ENCODE assay signal across 13 cellular contexts in the genomic region with DNA sequence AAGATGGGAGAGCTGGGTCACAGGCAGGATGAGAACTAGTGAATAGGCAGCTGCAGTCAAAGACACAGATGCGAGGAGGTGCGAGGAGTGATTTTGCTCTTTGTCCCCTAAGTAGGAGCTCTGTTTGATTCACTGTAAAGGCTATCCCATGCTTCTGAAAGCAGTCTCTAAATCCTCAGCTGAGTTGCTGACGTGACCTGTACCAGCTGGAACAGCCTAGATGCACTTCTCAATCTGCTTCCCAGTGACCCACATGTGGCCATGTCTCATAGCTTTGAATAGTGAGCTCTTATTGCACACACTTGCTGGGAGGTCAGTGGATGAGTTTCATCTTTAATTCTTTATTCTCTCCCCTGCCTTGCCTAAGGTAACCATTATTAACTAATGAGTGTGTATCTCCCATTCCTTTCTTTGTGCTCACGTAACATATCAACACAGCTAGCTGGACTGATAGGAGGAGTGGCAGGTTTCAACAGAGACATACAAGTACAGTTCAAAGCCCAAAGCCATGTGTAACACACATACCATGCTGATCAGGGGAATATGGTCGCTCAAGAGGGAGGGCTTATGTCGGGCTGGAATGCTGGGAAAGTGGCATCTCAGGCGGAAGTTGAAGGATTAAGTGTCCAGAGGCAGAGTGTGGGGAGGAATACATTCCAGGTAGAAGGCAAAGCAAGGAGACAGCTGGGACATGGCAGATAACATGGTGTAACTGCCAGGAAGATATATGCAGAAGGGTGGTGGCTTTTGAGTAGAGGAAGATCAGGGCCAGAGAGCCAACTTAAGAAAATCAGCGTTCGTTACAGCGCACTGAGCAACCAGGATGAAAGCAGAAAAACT. TPM values are rescaled to one million over a fixed set of nuclear protein-coding genes. Genes with fewer than 3 reads are reported as not detected.
A peak's percentile ranks its signal among the peaks of the same experiment; 100 is the strongest.
DNase-seq lines count a peak whose midpoint lies in the region; ATAC-seq and TF ChIP-seq lines count a peak whose summit lies in the region.
"Had no signal": no experiment of that assay in that cellular context is flagged by ENCODE, and none has a peak within 500 bp of the region (broad histone marks: within the 10 kb centered on the region; RNA-seq: fewer than 3 reads in every experiment).

No MANE protein-coding gene starts in this region.

- H3K14ac ChIP-seq in H9 (ENCODE audit: insufficient read depth, low read length): 0 out of 2 replicates have a peak overlapping the region, but pooled peaks have one; percentile 22

- no peak overlapping the region for H2BK20ac ChIP-seq in H9 (ENCODE audit: low read depth, low read length, poor library complexity, severe bottlenecking)

- H3K27me3 ChIP-seq in BLaER1 treated with 17β-estradiol and CSF1 and Interleukin-3, amounts not matched to agents 10 nM and 100 nM: no peaks in the 10 kb centered on the region
- H3K27me3 ChIP-seq in H9 (ENCODE audit: insufficient read depth, low read length): no peaks in the 10 kb centered on the region

- no peak overlapping the region for H3T11ph ChIP-seq in H9 (ENCODE audit: low read length)

- H3K4me2 ChIP-seq in BLaER1 treated with 17β-estradiol and CSF1 and Interleukin-3, amounts not matched to agents 10 nM and 100 nM: peak overlapping the region; percentile 85 to 100 (median 96)
- no peak overlapping the region for H3K4me2 ChIP-seq in H9 (ENCODE audit: insufficient read depth, insufficient read length, low read length)

- peak overlapping the region; percentile 4 to 31; a peak in 4 of 5 replicates for H3K4me3 Mint-ChIP-seq in H9
- H3K4me3 Mint-ChIP-seq in brain: peak overlapping the region in 3 of 5 experiments; percentile 16 to 56 (median 36)
- H3K4me3 Mint-ChIP-seq in mesothelial cell of epicardium: peak overlapping the region; percentile 26
- no peak overlapping the region for H3K4me3 Mint-ChIP-seq in activated T-helper 2 cell treated with anti-CD3 and anti-CD28 coated beads, Interferon-gamma antibody, Interleukin-2, Interleukin-4, amounts not matched to agents 10 μg/mL and 5 μg/mL and 100 μg/mL, durations not matched to agents 14 hours and 24 hours and 36 hours (ENCODE audit: low read depth)

- peaks cover 2% of the 10 kb centered on the region for H3K79me1 ChIP-seq in H9 (ENCODE audit: insufficient read depth, low read depth, low read length, poor library complexity, severe bottlenecking)

- H3K18ac ChIP-seq in H9 (ENCODE audit: insufficient read length, low read depth, low read length): no peak overlapping the region

- H3K23ac ChIP-seq in H9 (ENCODE audit: insufficient read length, low read depth, low read length): no peak overlapping the region

- no peak overlapping the region for H4K8ac ChIP-seq in H9 (replicated peaks; ENCODE audit: insufficient read length, low read depth, low read length)

- peaks cover 0 to 40% (median 0%) of the 10 kb centered on the region in 11 experiments; a peak in 2 of 22 replicates for H4K20me1 ChIP-seq in BLaER1 treated with 17β-estradiol and CSF1 and Interleukin-3, amounts not matched to agents 10 nM and 100 nM
- H4K20me1 ChIP-seq in H9 (ENCODE audit: control insufficient read depth, insufficient read depth, insufficient read length): no peaks in the 10 kb centered on the region

- H3K9me3 ChIP-seq in BLaER1 treated with 17β-estradiol and CSF1 and Interleukin-3, amounts not matched to agents 10 nM and 100 nM (replicated peaks in 1 of 11): no peaks in the 10 kb centered on the region
- H3K9me3 ChIP-seq in H9 (ENCODE audit: control insufficient read depth, low read depth, low read length): no peaks in the 10 kb centered on the region

- H2AFZ ChIP-seq in H9 (ENCODE audit: low read length): no peak overlapping the region

- WGBS in H9 (ENCODE audit: extremely low coverage, insufficient read length, low lambda C conversion rate): no CpG with 5 or more reads among the region's 10 CpGs

- H3K36me3 Mint-ChIP-seq in H9 (ENCODE audit: insufficient read depth in 1 of 3, low read depth in 3 of 3) (0 out of 7 replicates have a peak, but pooled peaks cover 0 to 2% (median 0%) of the 10 kb centered on the region in 3 experiments), brain (peaks cover 7% of the 10 kb centered on the region), mesothelial cell of epicardium (no peaks in the 10 kb centered on the region)
- H3K36me3 Mint-ChIP-seq in activated T-helper 2 cell treated with anti-CD3 and anti-CD28 coated beads, Interferon-gamma antibody, Interleukin-2, Interleukin-4, amounts not matched to agents 10 μg/mL and 5 μg/mL and 100 μg/mL, durations not matched to agents 14 hours and 24 hours and 36 hours (ENCODE audit: low read depth): peaks cover 9% of the 10 kb centered on the region

- peaks cover 53 to 73% (median 64%) of the 10 kb centered on the region in 10 experiments for H3K4me1 ChIP-seq in BLaER1 treated with 17β-estradiol and CSF1 and Interleukin-3, amounts not matched to agents 10 nM and 100 nM
- H3K4me1 ChIP-seq in H9 (ENCODE audit: insufficient read depth, low read length): peaks cover 15% of the 10 kb centered on the region

- H3K36me3 ChIP-seq in BLaER1 treated with 17β-estradiol and CSF1 and Interleukin-3, amounts not matched to agents 10 nM and 100 nM: peaks cover 0 to 16% (median 13%) of the 10 kb centered on the region in 11 experiments; a peak in 11 of 22 replicates

- peak overlapping the region; percentile 64 to 79 (median 74); a peak in 17 of 22 replicates for H3K9ac ChIP-seq in BLaER1 treated with 17β-estradiol and CSF1 and Interleukin-3, amounts not matched to agents 10 nM and 100 nM
- H3K9ac ChIP-seq in H9 (ENCODE audit: extremely low read depth, insufficient read length, low read length): peak overlapping the region; percentile 34

- H2AK5ac ChIP-seq in H9 (ENCODE audit: insufficient read length, low read length): no peak overlapping the region

- H3K27ac ChIP-seq in BLaER1 treated with 17β-estradiol and CSF1 and Interleukin-3, amounts not matched to agents 10 nM and 100 nM: peak overlapping the region; percentile 56 to 80 (median 73); a peak in 21 of 22 replicates
- H3K27ac ChIP-seq in H9 (ENCODE audit: insufficient read length, low read depth, low read length): peak overlapping the region; percentile 80
- H3K27ac ChIP-seq: SK-N-MC had no signal

- intact Hi-C loops in activated T-helper 2 cell treated with anti-CD3 and anti-CD28 coated beads, Interferon-gamma antibody, Interleukin-2, Interleukin-4, amounts not matched to agents 10 μg/mL and 5 μg/mL and 100 μg/mL, durations not matched to agents 14 hours and 24 hours and 36 hours (cut with micrococcal nuclease): loop anchor here (1.0 to 5.0 kb wide), 3 partner anchors 9 to 156 kb away; a partner anchor contains a TSS

- H4K5ac ChIP-seq in H9 (ENCODE audit: insufficient read length, low read depth, low read length): no peak overlapping the region

- H3K27me3 Mint-ChIP-seq in H9 (ENCODE audit: low read depth) (no peaks in the 10 kb centered on the region), brain (no peaks in the 10 kb centered on the region), mesothelial cell of epicardium (ENCODE audit: low read depth) (no peaks in the 10 kb centered on the region)
- no peaks in the 10 kb centered on the region for H3K27me3 Mint-ChIP-seq in activated T-helper 2 cell treated with anti-CD3 and anti-CD28 coated beads, Interferon-gamma antibody, Interleukin-2, Interleukin-4, amounts not matched to agents 10 μg/mL and 5 μg/mL and 100 μg/mL, durations not matched to agents 14 hours and 24 hours and 36 hours (ENCODE audit: low read depth)

- H2BK5ac ChIP-seq in H9 (ENCODE audit: insufficient read length, low read length): no peak overlapping the region

- H3K4ac ChIP-seq in H9 (ENCODE audit: low read depth, low read length): no peak overlapping the region

- peak overlapping the region; percentile 40 for H2BK12ac ChIP-seq in H9 (ENCODE audit: insufficient read length, low read depth, low read length)

- no peak overlapping the region for H2BK120ac ChIP-seq in H9 (ENCODE audit: low read depth, low read length, poor library complexity, severe bottlenecking)

- H3K27ac Mint-ChIP-seq in H9 (peak overlapping the region in 1 of 3 experiments; percentile 65; a peak in 5 of 7 replicates), brain (peak overlapping the region in 2 of 5 experiments; percentile 1 to 51), mesothelial cell of epicardium (no peak overlapping the region)
- H3K27ac Mint-ChIP-seq in activated T-helper 2 cell treated with anti-CD3 and anti-CD28 coated beads, Interferon-gamma antibody, Interleukin-2, Interleukin-4, amounts not matched to agents 10 μg/mL and 5 μg/mL and 100 μg/mL, durations not matched to agents 14 hours and 24 hours and 36 hours: no peak overlapping the region

- H2BK15ac ChIP-seq in H9 (ENCODE audit: low read depth, low read length): no peak overlapping the region

- DNase-seq in H9 (no peak), mesothelial cell of epicardium (ENCODE audit: low spot score in 2 of 2, unreplicated experiment in 2 of 2) (no peak), GM20000 (ENCODE audit: low spot score) (no peak), NCI-H2196 (lab: John Stamatoyannopoulos, UW; ENCODE audit: unreplicated experiment) (no peak)
- DNase-seq in activated T-helper 2 cell treated with anti-CD3 and anti-CD28 coated beads, Interferon-gamma antibody, Interleukin-2, Interleukin-4, amounts not matched to agents 10 μg/mL and 5 μg/mL and 100 μg/mL, durations not matched to agents 14 hours and 24 hours and 36 hours (ENCODE audit: low spot score): no peak
- DNase-seq: amygdala, COR-L47, hypothalamus, MV-4-11 had no signal

- H3K9me3 Mint-ChIP-seq in H9 (no peaks in the 10 kb centered on the region), brain (no peaks in the 10 kb centered on the region), mesothelial cell of epicardium (no peaks in the 10 kb centered on the region)
- no peaks in the 10 kb centered on the region for H3K9me3 Mint-ChIP-seq in activated T-helper 2 cell treated with anti-CD3 and anti-CD28 coated beads, Interferon-gamma antibody, Interleukin-2, Interleukin-4, amounts not matched to agents 10 μg/mL and 5 μg/mL and 100 μg/mL, durations not matched to agents 14 hours and 24 hours and 36 hours

- H3K4me1 Mint-ChIP-seq in H9 (peaks cover 3 to 4% of the 10 kb centered on the region in 2 experiments; a peak in 3 of 4 replicates), brain (peaks cover 4% of the 10 kb centered on the region), mesothelial cell of epicardium (no peaks in the 10 kb centered on the region)
- H3K4me1 Mint-ChIP-seq in activated T-helper 2 cell treated with anti-CD3 and anti-CD28 coated beads, Interferon-gamma antibody, Interleukin-2, Interleukin-4, amounts not matched to agents 10 μg/mL and 5 μg/mL and 100 μg/mL, durations not matched to agents 14 hours and 24 hours and 36 hours (ENCODE audit: low read depth): peaks cover 8% of the 10 kb centered on the region

- H3K79me2 ChIP-seq in H9 (ENCODE audit: insufficient read depth, low read length): peaks cover 3% of the 10 kb centered on the region; the same call in 1 of the 2 replicates

- H3K56ac ChIP-seq in H9 (ENCODE audit: insufficient read length, low read depth, low read length): no peak overlapping the region

- H4K91ac ChIP-seq in H9 (ENCODE audit: insufficient read length, low read depth, low read length): peak overlapping the region; percentile 54

- ATAC-seq in GM18502 (IDR thresholded peaks at IDR 0.05; ENCODE audit: poor library complexity, unreplicated experiment): no peak

- H3K23me2 ChIP-seq in H9 (ENCODE audit: insufficient read length, low read depth, low read length, poor library complexity, severe bottlenecking): peaks cover 14% of the 10 kb centered on the region

- TF ChIP-seq CTCF in H9 (conservative IDR thresholded peaks at IDR 0.05): no peak
- no peak for TF ChIP-seq CTCF in brain (conservative IDR thresholded peaks at IDR 0.05)
- TF ChIP-seq CTCF in mesothelial cell of epicardium (IDR thresholded peaks at IDR 0.05; ENCODE audit: unreplicated experiment): no peak
- TF ChIP-seq CTCF in GM20000 (IDR thresholded peaks at IDR 0.05; ENCODE audit: extremely low read depth, missing control alignments): no peak

- H3K4me3 ChIP-seq in BLaER1 treated with 17β-estradiol and CSF1 and Interleukin-3, amounts not matched to agents 10 nM and 100 nM: peak overlapping the region in 6 of 10 experiments; percentile 51 to 68 (median 60); a peak in 9 of 20 replicates
- H3K4me3 ChIP-seq: SK-N-MC had no signal

RNA-seq across cellular contexts. Expression of a gene that starts 15.4 kb away (rescaled TPM):
- total RNA-seq in H9 (2021) (103 and 106 TPM in 2 replicates), mesothelial cell of epicardium (89.0 to 94.5 TPM (median 91.9 TPM) in 3 replicates)
- polyA plus RNA-seq in brain (ENCODE audit: insufficient read depth, low read depth, low replicate concordance): 43.9 TPM
- total RNA-seq in activated T-helper 2 cell treated with anti-CD3 and anti-CD28 coated beads, Interferon-gamma antibody, Interleukin-2, Interleukin-4, amounts not matched to agents 10 μg/mL and 5 μg/mL and 100 μg/mL, durations not matched to agents 14 hours and 24 hours and 36 hours: 105 TPM in 2 replicates
